8 cellular contexts compared by ENCODE assay signal in the genomic region with DNA sequence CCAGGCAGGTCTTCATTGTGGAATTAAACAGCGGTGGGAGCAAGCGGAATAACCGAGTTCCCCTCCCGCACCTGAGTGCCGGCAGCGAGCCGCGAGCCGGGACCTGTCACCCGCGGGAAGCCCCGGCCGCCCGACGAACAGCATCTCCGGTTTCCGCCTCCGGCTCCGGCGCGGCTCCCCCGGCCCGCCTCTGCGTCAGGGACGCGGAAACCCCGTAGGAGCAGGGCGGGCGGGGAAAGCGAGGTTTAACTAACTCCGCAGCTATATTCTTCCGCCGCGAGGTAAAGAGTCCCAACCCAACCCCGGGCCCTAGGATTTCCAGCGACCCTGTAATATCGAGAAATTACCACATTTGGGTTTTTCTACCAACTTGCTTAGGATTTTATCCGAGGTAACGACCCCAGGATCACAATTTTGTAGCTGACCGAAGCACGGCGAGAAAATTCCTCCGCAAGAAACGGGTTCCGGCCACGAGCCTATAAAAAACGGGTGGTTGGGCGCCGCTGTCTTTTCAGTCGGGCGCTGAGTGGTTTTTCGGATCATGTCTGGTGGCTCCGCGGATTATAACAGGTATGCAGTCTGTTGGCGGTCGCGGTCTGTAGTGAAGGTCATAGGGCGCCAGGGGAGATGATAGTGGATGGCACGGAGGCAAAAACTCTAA. TPM values are rescaled to one million over a fixed set of nuclear protein-coding genes. Genes with fewer than 3 reads are reported as not detected.
DNase-seq lines count a peak whose midpoint lies in the region; ATAC-seq and TF ChIP-seq lines count a peak whose summit lies in the region.

A gene (plus strand): TSS at position 508 of the 661 bp plus-strand sequence. CDS start 34 bp downstream, at position 542.

- H3K4me1 Mint-ChIP-seq in central memory CD8-positive, alpha-beta T cell: peaks cover 55% of the 10 kb centered on the region

- peak within 1 kb of the TSS; percentile 97 for H3K4me3 Mint-ChIP-seq in central memory CD8-positive, alpha-beta T cell

- peak; percentile 67 for DNase-seq in AG09309 (ENCODE audit: low read depth)
- peak; percentile 78 for DNase-seq in NCI-H460 (ENCODE audit: extremely low read depth, low read depth)
- peak; percentile 89 for DNase-seq in activated CD4-positive, CD25-positive, alpha-beta regulatory T cell treated with anti-CD3 and anti-CD28 coated beads, Interleukin-2, amount 50 U/mL, for 72 hours
- DNase-seq in central memory CD8-positive, alpha-beta T cell (ENCODE audit: low spot score in 2 of 2): peak; percentile 87 to 89
- peak; percentile 90 for DNase-seq in islet precursor cell
- peak; percentile 85 to 86 for DNase-seq in stimulated activated CD4-positive, alpha-beta T cell treated with anti-CD3 and anti-CD28 coated beads, Interleukin-12 subunit alpha, Interleukin-12 subunit beta, amount 100 ng/mL, for 24 hours (ENCODE audit: low read depth in 2 of 2)

- peak within 1 kb of the TSS; percentile 83 for H3K4me3 ChIP-seq in AG09309 (ENCODE audit: control insufficient read depth, low read depth, low read length)

- peak within 1 kb of the TSS; percentile 100 for H3K27ac Mint-ChIP-seq in central memory CD8-positive, alpha-beta T cell (ENCODE audit: low read depth)

- peak; percentile 45 for ATAC-seq in GM19043 (IDR thresholded peaks at IDR 0.05; ENCODE audit: low read depth, unreplicated experiment)
- peak; percentile 71 for ATAC-seq in HG03354 (IDR thresholded peaks at IDR 0.05; ENCODE audit: poor library complexity, severe bottlenecking, unreplicated experiment)
- ATAC-seq in central memory CD8-positive, alpha-beta T cell (replicated peaks; ENCODE audit: extremely low read depth, poor library complexity, severe bottlenecking): peak; percentile 79

- TF ChIP-seq CTCF in AG09309 (IDR thresholded peaks at IDR 0.05; ENCODE audit: control insufficient read depth, insufficient read depth, low read depth, low read length, missing control alignments): no peak

- H3K27me3 Mint-ChIP-seq in central memory CD8-positive, alpha-beta T cell: no peaks in the 10 kb centered on the region

- no peaks in the 10 kb centered on the region for H3K9me3 Mint-ChIP-seq in central memory CD8-positive, alpha-beta T cell

- peaks cover 59% of the 10 kb centered on the region for H3K36me3 Mint-ChIP-seq in central memory CD8-positive, alpha-beta T cell (ENCODE audit: insufficient read depth)

RNA-seq across cellular contexts. Expression of the gene that starts here (rescaled TPM):
- total RNA-seq in NCI-H460 (2014; rRNA removed; shearing (Covaris generic)): 276 and 323 TPM in 2 replicates
- polyA plus RNA-seq in NCI-H460 (2014; cell fraction: nucleus; rRNA removed): 783 and 1,001 TPM in 2 replicates

Comparison
In these comparisons a context has a peak if more than half of its experiments do, and no peak if none do; other contexts are left out.
1. Peak in every context shown above with its lines: DNase-seq, ATAC-seq and H3K4me3 ChIP-seq.